1 cellular context compared by ENCODE assay signal in genomic region chr2:229719926-229720652, GRCh38.
A peak's percentile ranks its signal among the peaks of the same experiment; 100 is the strongest.
TF ChIP-seq lines count a peak whose summit lies in the region.

No MANE protein-coding gene starts in this region.

TF ChIP-seq in K562, 482 proteins besides CTCF, POLR2A, EP300 and RAD21 (continued from another document and continues in another):
- TF ChIP-seq ZBTB40 (IDR thresholded peaks at IDR 0.05) (no peak), ZBTB40 (CRISPR knock-in tag; IDR thresholded peaks at IDR 0.05) (no peak), CLOCK (CRISPR knock-in tag; IDR thresholded peaks at IDR 0.05; ENCODE audit: borderline replicate concordance) (no peak), RBBP5 (IDR thresholded peaks at IDR 0.05; ENCODE audit: borderline replicate concordance, insufficient read depth, low read length, poor library complexity, severe bottlenecking) (no peak), FOSL1 (tag; conservative IDR thresholded peaks at IDR 0.05) (peak; percentile 91), ETV6 (IDR thresholded peaks at IDR 0.05; ENCODE audit: borderline replicate concordance in 1 of 2, low read depth in 2 of 2, low read length in 1 of 2) (no peak), ETV6 (CRISPR knock-in tag; IDR thresholded peaks at IDR 0.05; ENCODE audit: borderline replicate concordance) (no peak), MITF (IDR thresholded peaks at IDR 0.05) (no peak), PATZ1 (CRISPR knock-in tag; IDR thresholded peaks at IDR 0.05; ENCODE audit: borderline replicate concordance) (no peak), HDAC8 (tag; IDR thresholded peaks at IDR 0.05) (no peak), IRF2 (CRISPR knock-in tag; IDR thresholded peaks at IDR 0.05) (no peak), SMARCC2 (IDR thresholded peaks at IDR 0.05; ENCODE audit: low read depth) (no peak), KDM1A (IDR thresholded peaks at IDR 0.05) (no peak), CTCFL (IDR thresholded peaks at IDR 0.05; ENCODE audit: borderline replicate concordance, insufficient read depth, low read depth, low read length, poor library complexity, severe bottlenecking) (no peak), ZNF263 (CRISPR knock-in tag; IDR thresholded peaks at IDR 0.05; ENCODE audit: borderline replicate concordance) (no peak), ZNF644 (tag; IDR thresholded peaks at IDR 0.05; ENCODE audit: low read depth) (no peak), SNAPC5 (CRISPR knock-in tag; IDR thresholded peaks at IDR 0.05) (no peak), SNIP1 (IDR thresholded peaks at IDR 0.05; ENCODE audit: low read depth) (no peak), ZBTB5 (IDR thresholded peaks at IDR 0.05) (no peak), MLX (CRISPR knock-in tag; conservative IDR thresholded peaks at IDR 0.05) (no peak), EP400 (IDR thresholded peaks at IDR 0.05) (no peak), ZNF124 (CRISPR knock-in tag; IDR thresholded peaks at IDR 0.05) (no peak), MAX (CRISPR knock-in tag; IDR thresholded peaks at IDR 0.05) (no peak), HOMEZ (CRISPR knock-in tag; IDR thresholded peaks at IDR 0.05) (no peak), BHLHE40 (IDR thresholded peaks at IDR 0.05; ENCODE audit: low read length) (no peak), NFXL1 (CRISPR knock-in tag; IDR thresholded peaks at IDR 0.05) (no peak), NR2F6 (CRISPR knock-in tag; IDR thresholded peaks at IDR 0.05) (no peak), MCM5 (IDR thresholded peaks at IDR 0.05; ENCODE audit: low read depth) (no peak), HMGN3 (IDR thresholded peaks at IDR 0.05; ENCODE audit: borderline replicate concordance, extremely low read depth, insufficient read length, low read depth, low read length) (no peak), ZNF507 (tag; conservative IDR thresholded peaks at IDR 0.05) (no peak), RB1 (IDR thresholded peaks at IDR 0.05; ENCODE audit: low read depth) (no peak), ZNF408 (CRISPR knock-in tag; IDR thresholded peaks at IDR 0.05; ENCODE audit: low read depth) (no peak), ZFPM2 (CRISPR knock-in tag; IDR thresholded peaks at IDR 0.05) (no peak)
